9 cellular contexts compared by ENCODE assay signal in the genomic region with DNA sequence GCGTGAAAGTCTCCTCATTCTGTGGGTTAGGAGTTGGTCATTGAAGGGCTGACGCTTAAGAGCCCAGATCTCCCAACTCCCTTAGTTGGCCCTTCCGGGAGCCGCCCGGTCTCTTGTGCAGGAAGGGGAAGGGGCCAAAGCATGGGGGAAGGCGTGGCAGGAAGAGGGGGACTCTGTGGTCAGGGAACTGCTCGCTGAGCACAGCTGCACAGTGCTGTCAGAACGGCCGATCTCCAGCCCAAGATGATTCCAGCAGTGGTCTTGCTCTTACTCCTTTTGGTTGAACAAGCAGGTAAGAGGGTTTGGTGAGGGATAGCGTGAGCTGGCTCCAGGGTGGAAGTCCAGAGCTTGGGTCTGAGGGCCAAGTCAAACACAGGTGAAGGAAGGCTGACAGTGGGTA. TPM values are rescaled to one million over a fixed set of nuclear protein-coding genes. Genes with fewer than 3 reads are reported as not detected.
A peak's percentile ranks its signal among the peaks of the same experiment; 100 is the strongest.
DNase-seq lines count a peak whose midpoint lies in the region; ATAC-seq and TF ChIP-seq lines count a peak whose summit lies in the region.
"Had no signal": no experiment of that assay in that cellular context is flagged by ENCODE, and none has a peak within 500 bp of the region (broad histone marks: within the 10 kb centered on the region; RNA-seq: fewer than 3 reads in every experiment).

A gene (plus strand): TSS at position 217 of the 400 bp plus-strand sequence. CDS start 27 bp downstream, at position 244.

- no peak within 1 kb of the TSS for H2BK120ac ChIP-seq in IMR-90 (ENCODE audit: low read depth, low read length)

- H2BK5ac ChIP-seq in IMR-90 (ENCODE audit: low read depth, low read length, poor library complexity, severe bottlenecking): no peak within 1 kb of the TSS

- in situ Hi-C loops in IMR-90 (cut with MboI; ENCODE audit: low sequenced_read_pairs): loop anchor here (10.0 kb wide), 1 partner anchor 530 kb away; a partner anchor contains a TSS

- H2AFZ ChIP-seq in IMR-90 (replicated peaks; ENCODE audit: low read length, poor library complexity): no peak within 1 kb of the TSS
- H2AFZ ChIP-seq: PC-9 had no signal

- peak within 1 kb of the TSS; percentile 70 for H3K4me3 Mint-ChIP-seq in activated CD8-positive, alpha-beta T cell treated with anti-CD3 and anti-CD28 coated beads, Interleukin-2, amount 10 ng/mL, durations not matched to agents 7 days and 5 days
- peak within 1 kb of the TSS; percentile 53 to 64 for H3K4me3 Mint-ChIP-seq in stimulated activated naive CD8-positive, alpha-beta T cell treated with anti-CD3 and anti-CD28 coated beads, Interleukin-15, amount 100 ng/mL, for 72 hours

- no peak for DNase-seq in IMR-90
- no peak for DNase-seq in activated CD8-positive, alpha-beta T cell treated with anti-CD3 and anti-CD28 coated beads, Interleukin-2, amount 10 ng/mL, durations not matched to agents 7 days and 5 days
- DNase-seq in left colon: peak in 1 of 2 donors; percentile 50
- no peak for DNase-seq in stimulated activated naive CD8-positive, alpha-beta T cell treated with anti-CD3 and anti-CD28 coated beads, Interleukin-15, amount 100 ng/mL, for 72 hours
- DNase-seq in iPS-NIHi7 (ENCODE audit: extremely low spot score): no peak
- no peak for DNase-seq in GM10248 (ENCODE audit: extremely low spot score)
- DNase-seq in NCI-H2029 (lab: John Stamatoyannopoulos, UW): no peak
- DNase-seq in RKO (ENCODE audit: low spot score): no peak
- DNase-seq: PC-9 had no signal

- intact Hi-C loops in IMR-90 (cut with micrococcal nuclease): no loop called here
- intact Hi-C loops in left colon (cut with DNase I, micrococcal nuclease): no loop called here

- no peak within 1 kb of the TSS for H3K4me3 ChIP-seq in IMR-90 (ENCODE audit: insufficient read depth, low read depth, low read length)
- H3K4me3 ChIP-seq: PC-9 had no signal

- no peak within 1 kb of the TSS for H4K91ac ChIP-seq in IMR-90 (ENCODE audit: insufficient read depth, low read depth, low read length)

- H3K4ac ChIP-seq in IMR-90 (ENCODE audit: low read depth, low read length): no peak within 1 kb of the TSS

- no peaks in the 10 kb centered on the region for H4K20me1 ChIP-seq in IMR-90 (ENCODE audit: insufficient read depth, low read length)

- no peaks in the 10 kb centered on the region for H3K9me3 Mint-ChIP-seq in activated CD8-positive, alpha-beta T cell treated with anti-CD3 and anti-CD28 coated beads, Interleukin-2, amount 10 ng/mL, durations not matched to agents 7 days and 5 days (ENCODE audit: insufficient read depth)
- H3K9me3 Mint-ChIP-seq in stimulated activated naive CD8-positive, alpha-beta T cell treated with anti-CD3 and anti-CD28 coated beads, Interleukin-15, amount 100 ng/mL, for 72 hours: no peaks in the 10 kb centered on the region

- no peaks in the 10 kb centered on the region for H3K27me3 ChIP-seq in IMR-90 (ENCODE audit: control insufficient read depth, insufficient read depth, low read length)

- peaks cover 14% of the 10 kb centered on the region for H3K9me1 ChIP-seq in IMR-90 (ENCODE audit: insufficient read depth, low read length)

- no peak within 1 kb of the TSS for H4K5ac ChIP-seq in IMR-90 (ENCODE audit: low read depth, low read length)

- H3K36me3 ChIP-seq in IMR-90 (ENCODE audit: control insufficient read depth, insufficient read depth, low read length): peaks cover 38% of the 10 kb centered on the region

- H2AK5ac ChIP-seq in IMR-90 (ENCODE audit: low read depth, low read length): no peak within 1 kb of the TSS

- no peak for TF ChIP-seq POLR2A in IMR-90 (IDR thresholded peaks at IDR 0.05; ENCODE audit: low read depth, low read length)

- CTCF ChIA-PET in IMR-90 (lab: Yijun Ruan, JAX) (interaction anchor here (0.8 to 1.8 kb wide), 2 partner anchors 10 to 167 kb away, joined by 4 to 9 read pairs; a partner anchor contains a TSS), GM10248 (lab: Yijun Ruan, JAX) (interaction anchor here (0.9 to 12.0 kb wide), 5 partner anchors 10 to 168 kb away, joined by 3 to 248 read pairs (median 10); a partner anchor contains a TSS)
- CTCF ChIA-PET in activated CD8-positive, alpha-beta T cell treated with anti-CD3 and anti-CD28 coated beads, Interleukin-2, amount 10 ng/mL, durations not matched to agents 7 days and 5 days (lab: Charles Lee): interaction anchor here (1.0 to 17.9 kb wide), 4 partner anchors 10 to 167 kb away, joined by 3 to 331 read pairs (median 29); a partner anchor contains a TSS

- no peak for TF ChIP-seq RAD21 in IMR-90 (IDR thresholded peaks at IDR 0.05; ENCODE audit: low read length)

- H3K23ac ChIP-seq in IMR-90 (ENCODE audit: low read depth, low read length): no peak within 1 kb of the TSS

- peaks cover 42% of the 10 kb centered on the region for H3K36me3 Mint-ChIP-seq in activated CD8-positive, alpha-beta T cell treated with anti-CD3 and anti-CD28 coated beads, Interleukin-2, amount 10 ng/mL, durations not matched to agents 7 days and 5 days (ENCODE audit: low read depth)

- peak within 1 kb of the TSS; percentile 84 for H3K27ac Mint-ChIP-seq in activated CD8-positive, alpha-beta T cell treated with anti-CD3 and anti-CD28 coated beads, Interleukin-2, amount 10 ng/mL, durations not matched to agents 7 days and 5 days
- peak within 1 kb of the TSS; percentile 42 to 89 for H3K27ac Mint-ChIP-seq in stimulated activated naive CD8-positive, alpha-beta T cell treated with anti-CD3 and anti-CD28 coated beads, Interleukin-15, amount 100 ng/mL, for 72 hours

- ATAC-seq in IMR-90 (ENCODE audit: low read depth) (no peak), left colon (peak; percentile 42)
- peak; percentile 37 for ATAC-seq in activated CD8-positive, alpha-beta T cell treated with anti-CD3 and anti-CD28 coated beads, Interleukin-2, amount 10 ng/mL, durations not matched to agents 7 days and 5 days
- ATAC-seq in stimulated activated naive CD8-positive, alpha-beta T cell treated with anti-CD3 and anti-CD28 coated beads, Interleukin-15, amount 100 ng/mL, for 72 hours: no peak

- no peaks in the 10 kb centered on the region for H3K9me3 ChIP-seq in IMR-90 (ENCODE audit: control insufficient read depth, insufficient read depth, low read length)

- POLR2A ChIA-PET in IMR-90 (lab: Charles Lee; ENCODE audit: unreplicated experiment): interaction anchor here (0.7 kb wide), 1 partner anchor 1661 kb away, joined by 10 read pairs; no protein-coding TSS in a partner anchor
- POLR2A ChIA-PET in activated CD8-positive, alpha-beta T cell treated with anti-CD3 and anti-CD28 coated beads, Interleukin-2, amount 10 ng/mL, durations not matched to agents 7 days and 5 days (lab: Charles Lee): interaction anchor here (1.0 to 3.1 kb wide), 3 partner anchors 11 to 39 kb away, joined by 3 to 16 read pairs (median 7); a partner anchor contains a TSS
- POLR2A ChIA-PET in GM10248 (lab: Yijun Ruan, JAX): no interaction called here

- H3K56ac ChIP-seq in IMR-90 (ENCODE audit: extremely low read depth, insufficient read depth, low read length): no peak within 1 kb of the TSS

- TF ChIP-seq CTCF in IMR-90 (conservative IDR thresholded peaks at IDR 0.05; ENCODE audit: low read depth, low read length) (no peak), GM10248 (IDR thresholded peaks at IDR 0.05; ENCODE audit: control extremely low read depth, extremely low read depth, low read depth, missing control alignments) (no peak)

- H3K18ac ChIP-seq in IMR-90 (ENCODE audit: low read depth, low read length): no peak within 1 kb of the TSS

- dilution Hi-C loops in IMR-90 (cut with HindIII; ENCODE audit: low sequenced_read_pairs, unreplicated experiment): no loop called here

- peak within 1 kb of the TSS; percentile 39 for H2AK9ac ChIP-seq in IMR-90 (replicated peaks; ENCODE audit: low read depth, low read length, poor library complexity)

- H3K9ac ChIP-seq in IMR-90 (ENCODE audit: low read depth, low read length): no peak within 1 kb of the TSS

- no peak within 1 kb of the TSS for H2BK20ac ChIP-seq in IMR-90 (ENCODE audit: low read depth, low read length)

- no CpG with 5 or more reads among the region's 10 CpGs for WGBS in IMR-90 (ENCODE audit: extremely low coverage in 2 of 2, insufficient read length in 1 of 2), 2 experiments

- H2BK15ac ChIP-seq in IMR-90 (ENCODE audit: low read depth, low read length): no peak within 1 kb of the TSS

- no peak within 1 kb of the TSS for H3K27ac ChIP-seq in IMR-90 (ENCODE audit: insufficient read depth, low read length)

- no peak within 1 kb of the TSS for H3K4me2 ChIP-seq in IMR-90 (ENCODE audit: low read depth, low read length)
- H3K4me2 ChIP-seq: PC-9 had no signal

- H3K4me1 Mint-ChIP-seq in activated CD8-positive, alpha-beta T cell treated with anti-CD3 and anti-CD28 coated beads, Interleukin-2, amount 10 ng/mL, durations not matched to agents 7 days and 5 days (ENCODE audit: low read depth): peaks cover 49% of the 10 kb centered on the region
- H3K4me1 Mint-ChIP-seq in stimulated activated naive CD8-positive, alpha-beta T cell treated with anti-CD3 and anti-CD28 coated beads, Interleukin-15, amount 100 ng/mL, for 72 hours: peaks cover 50% of the 10 kb centered on the region

- BruUV-seq in IMR-90 (replicated peaks; lab: Mats Ljungman, UMichigan): no TSS peak

- peaks cover 5 to 8% of the 10 kb centered on the region in 2 experiments for H3K79me1 ChIP-seq in IMR-90 (ENCODE audit: low read depth in 1 of 2, low read length in 2 of 2)

- H3K4me1 ChIP-seq in IMR-90 (ENCODE audit: control insufficient read depth, insufficient read depth, low read length): peaks cover 11% of the 10 kb centered on the region

- no peak within 1 kb of the TSS for H3K14ac ChIP-seq in IMR-90 (replicated peaks; ENCODE audit: low read depth, low read length)

- H4K8ac ChIP-seq in IMR-90 (ENCODE audit: low read depth in 2 of 2, low read length in 2 of 2): no peak within 1 kb of the TSS

- no peaks in the 10 kb centered on the region for H3K27me3 Mint-ChIP-seq in activated CD8-positive, alpha-beta T cell treated with anti-CD3 and anti-CD28 coated beads, Interleukin-2, amount 10 ng/mL, durations not matched to agents 7 days and 5 days (ENCODE audit: low read depth)
- H3K27me3 Mint-ChIP-seq in stimulated activated naive CD8-positive, alpha-beta T cell treated with anti-CD3 and anti-CD28 coated beads, Interleukin-15, amount 100 ng/mL, for 72 hours: no peaks in the 10 kb centered on the region

TF ChIP-seq in IMR-90, 13 proteins besides CTCF, POLR2A, EP300 and RAD21 (continues in another document):
- TF ChIP-seq MXI1 (IDR thresholded peaks at IDR 0.05; ENCODE audit: borderline replicate concordance, low read depth, low read length) (no peak), MAFK (IDR thresholded peaks at IDR 0.05; ENCODE audit: low read depth, low read length) (no peak)

RNA-seq across cellular contexts. Expression of the gene that starts here (rescaled TPM):
- not detected in 2 replicates for total RNA-seq in IMR-90 (2012; rRNA removed)
- 0.44 and 0.57 TPM in 2 replicates for polyA plus RNA-seq in IMR-90 (2012; rRNA removed)
- 0.94 TPM in 1 of 2 replicates, not detected in the other for polyA plus RNA-seq in IMR-90 (2012; cell fraction: cytosol; rRNA removed)
- 0.34 and 0.86 TPM in 2 replicates for polyA plus RNA-seq in IMR-90 (2012; cell fraction: nucleus; rRNA removed; ENCODE audit: low replicate concordance)
- 10 to 100 TPM; 12.0 to 14.0 TPM for total RNA-seq in activated CD8-positive, alpha-beta T cell treated with anti-CD3 and anti-CD28 coated beads, Interleukin-2, amount 10 ng/mL, durations not matched to agents 7 days and 5 days
- 10 to 100 TPM in 1 of 2 donors, 1 to 10 TPM in 1; 5.6 to 23.3 TPM for total RNA-seq in left colon
- total RNA-seq: PC-9 had no signal

Comparison
In these comparisons a context has a peak if more than half of its experiments do, and no peak if none do; other contexts are left out.
1. ATAC-seq: peak in activated CD8-positive, alpha-beta T cell treated with anti-CD3 and anti-CD28 coated beads, Interleukin-2, amount 10 ng/mL, durations not matched to agents 7 days and 5 days (single experiment) and left colon (single experiment); none in IMR-90 (single experiment) and stimulated activated naive CD8-positive, alpha-beta T cell treated with anti-CD3 and anti-CD28 coated beads, Interleukin-15, amount 100 ng/mL, for 72 hours (single experiment).